ENCODE assay signal across 17 cellular contexts in the genomic region with DNA sequence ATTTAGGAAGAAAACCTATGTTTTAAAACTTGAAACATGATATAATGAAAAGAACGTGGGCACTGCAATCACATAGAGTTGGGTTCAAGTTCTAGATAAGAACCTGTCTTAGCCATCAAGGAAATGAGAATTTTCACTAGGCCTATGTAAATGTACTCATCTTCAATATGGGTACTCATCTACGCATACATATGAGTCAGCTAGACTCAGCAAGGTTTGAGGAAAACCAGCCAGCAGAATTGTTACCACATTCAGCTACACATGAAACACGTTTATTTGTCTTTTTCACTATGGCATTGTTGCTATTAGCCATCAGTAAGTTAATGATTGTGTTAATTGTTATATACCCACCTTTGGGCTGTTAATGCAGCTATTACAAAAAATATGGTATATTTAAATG.
DNase-seq lines count a peak whose midpoint lies in the region; ATAC-seq and TF ChIP-seq lines count a peak whose summit lies in the region.
"Had no signal": no experiment of that assay in that cellular context is flagged by ENCODE, and none has a peak within 500 bp of the region (broad histone marks: within the 10 kb centered on the region; RNA-seq: fewer than 3 reads in every experiment).

No MANE protein-coding gene starts in this region.

- H3K36me3 ChIP-seq in RWPE2 (ENCODE audit: low read depth): no peaks in the 10 kb centered on the region
- H3K36me3 ChIP-seq: BLaER1 had no signal

- peak; percentile 71 for ATAC-seq in RWPE2 (ENCODE audit: low read depth)
- ATAC-seq in esophagus mucosa: no peak
- ATAC-seq in omental fat pad (ENCODE audit: low FRiP score): no peak
- ATAC-seq: GM23338, HCT116 had no signal

- H3K27ac ChIP-seq in RWPE2 (ENCODE audit: poor library complexity, severe bottlenecking): no peak overlapping the region
- H3K27ac ChIP-seq: BLaER1, HL-60 had no signal

- peaks cover 20% of the 10 kb centered on the region for H3K4me1 ChIP-seq in RWPE2 (ENCODE audit: insufficient read depth, poor library complexity, severe bottlenecking)
- H3K4me1 ChIP-seq: BLaER1 had no signal

- H3K27me3 ChIP-seq in RWPE2 (ENCODE audit: insufficient read depth, poor library complexity, severe bottlenecking): no peaks in the 10 kb centered on the region
- H3K27me3 ChIP-seq: BLaER1 had no signal

- no peak overlapping the region for H3K4me3 ChIP-seq in RWPE2 (ENCODE audit: severe bottlenecking)
- H3K4me3 ChIP-seq in epithelial cell of esophagus (ENCODE audit: low read length): no peak overlapping the region
- H3K4me3 ChIP-seq: BLaER1, GM23338 had no signal

- DNase-seq in DMS53 (lab: John Stamatoyannopoulos, UW) (peak; percentile 67), HT1080 (ENCODE audit: low read depth) (peak; percentile 6), RWPE2 (ENCODE audit: low spot score) (no peak), epithelial cell of esophagus (ENCODE audit: low read depth) (peak; percentile 44), NCI-H2171 (lab: John Stamatoyannopoulos, UW) (no peak), omental fat pad (ENCODE audit: low spot score) (no peak)
- DNase-seq in activated naive CD4-positive, alpha-beta T cell treated with anti-CD3 and anti-CD28 coated beads, Interleukin-2, amount 50 U/mL, for 16 hours: no peak
- DNase-seq: 8988T; Calu3; CD4-positive, alpha-beta memory T cell; HFFc6; IMR-90 had no signal

- TF ChIP-seq CTCF in RWPE2 (IDR thresholded peaks at IDR 0.05; ENCODE audit: poor library complexity, severe bottlenecking) (no peak), epithelial cell of esophagus (IDR thresholded peaks at IDR 0.05; ENCODE audit: insufficient read depth, low read depth, low read length, missing control alignments) (no peak), omental fat pad (IDR thresholded peaks at IDR 0.05) (no peak)

- no peaks in the 10 kb centered on the region for H3K9me3 ChIP-seq in RWPE2 (ENCODE audit: severe bottlenecking)
- H3K9me3 ChIP-seq: BLaER1 had no signal

Comparison
In these comparisons a context has a peak if more than half of its experiments do, and no peak if none do; other contexts are left out.
1. DNase-seq: peak in DMS53 (single experiment), HT1080 (single experiment) and epithelial cell of esophagus (single experiment); none in RWPE2 (single experiment), NCI-H2171 (single experiment), omental fat pad (single experiment) and activated naive CD4-positive, alpha-beta T cell treated with anti-CD3 and anti-CD28 coated beads, Interleukin-2, amount 50 U/mL, for 16 hours (single experiment).